In genomic region chr14:79117561-79117960, GRCh38 we compare ENCODE assay signal across 25 cellular contexts.
"Had no signal": no experiment of that assay in that cellular context is flagged by ENCODE, and none has a peak within 500 bp of the region (broad histone marks: within the 10 kb centered on the region; RNA-seq: fewer than 3 reads in every experiment).

No MANE protein-coding gene starts in this region.

- H3K27me3 ChIP-seq: colonic mucosa, dorsolateral prefrontal cortex, esophagus muscularis mucosa, esophagus squamous epithelium, foreskin keratinocyte, gastrocnemius medialis, gastroesophageal sphincter had no signal

- FAIRE-seq: colon, endometrium, endothelial cell of umbilical vein, frontal cortex had no signal

- H3K36me3 ChIP-seq: colonic mucosa, esophagus muscularis mucosa, esophagus squamous epithelium, gastrocnemius medialis, gastroesophageal sphincter had no signal

- ATAC-seq: effector memory CD8-positive, alpha-beta T cell; esophagus mucosa; foreskin keratinocyte; gastrocnemius medialis; gastroesophageal sphincter had no signal

- H3K9me3 ChIP-seq: colonic mucosa, esophagus muscularis mucosa, esophagus squamous epithelium, gastrocnemius medialis, gastroesophageal sphincter had no signal

- DNase-seq: colonic mucosa; cortex of kidney; dermis blood vessel endothelial cell; dorsolateral prefrontal cortex; effector CD4-positive, alpha-beta T cell; effector CD8-positive, alpha-beta T cell; effector memory CD4-positive, alpha-beta T cell; effector memory CD8-positive, alpha-beta T cell; erythroblast; esophagus squamous epithelium; foreskin fibroblast; foreskin keratinocyte; foreskin melanocyte; gastrocnemius medialis; glutamatergic neuron; head of caudate nucleus had no signal

- H3K4me3 ChIP-seq: colonic mucosa, coronary artery, dorsolateral prefrontal cortex, esophagus muscularis mucosa, esophagus squamous epithelium, gastrocnemius medialis, gastroesophageal sphincter had no signal

- H3K27ac ChIP-seq: colonic mucosa, coronary artery, dorsolateral prefrontal cortex, epithelial cell of prostate, esophagus muscularis mucosa, esophagus squamous epithelium, foreskin keratinocyte, gastrocnemius medialis, gastroesophageal sphincter had no signal

- H3K4me1 ChIP-seq: colonic mucosa, esophagus squamous epithelium, foreskin keratinocyte, gastrocnemius medialis had no signal
